1 cellular context compared by ENCODE assay signal in genomic region chr13:77026255-77026782, GRCh38.
A peak's percentile ranks its signal among the peaks of the same experiment; 100 is the strongest.
TF ChIP-seq lines count a peak whose summit lies in the region.

No MANE protein-coding gene starts in this region.

TF ChIP-seq in K562, 482 proteins besides CTCF, POLR2A, EP300 and RAD21 (continued from another document and continues in another):
- TF ChIP-seq HBP1 (CRISPR knock-in tag; IDR thresholded peaks at IDR 0.05) = no peak
- no peak for TF ChIP-seq SMAD4 (CRISPR knock-in tag; conservative IDR thresholded peaks at IDR 0.05)
- peak; percentile 81; the same call in 1 of the 2 replicates for TF ChIP-seq KLF13 (tag; IDR thresholded peaks at IDR 0.05; ENCODE audit: borderline replicate concordance, low read depth)
- no peak for TF ChIP-seq ZNF583 (CRISPR knock-in tag; IDR thresholded peaks at IDR 0.05)
- no peak for TF ChIP-seq THRA (IDR thresholded peaks at IDR 0.05)
- no peak for TF ChIP-seq U2AF2 (optimal IDR thresholded peaks at IDR 0.05; ENCODE audit: low read depth, low read length)
- no peak for TF ChIP-seq ZNF23 (CRISPR knock-in tag; IDR thresholded peaks at IDR 0.05)
- TF ChIP-seq HDGF (IDR thresholded peaks at IDR 0.05) = no peak
- no peak for TF ChIP-seq ZNF586 (CRISPR knock-in tag; conservative IDR thresholded peaks at IDR 0.05)
- TF ChIP-seq SAP30 (IDR thresholded peaks at IDR 0.05; ENCODE audit: borderline replicate concordance, insufficient read depth, low read depth, low read length, poor library complexity, severe bottlenecking) = peak; percentile 88
- peak; percentile 29 for TF ChIP-seq PCBP1 (IDR thresholded peaks at IDR 0.05; ENCODE audit: low read depth, low read length, poor library complexity, severe bottlenecking)
- no peak for TF ChIP-seq MBD2 (IDR thresholded peaks at IDR 0.05; ENCODE audit: borderline replicate concordance, low read depth)
- no peak for TF ChIP-seq MTF1 (CRISPR knock-in tag; IDR thresholded peaks at IDR 0.05; ENCODE audit: borderline replicate concordance)
- no peak for TF ChIP-seq MYNN (IDR thresholded peaks at IDR 0.05)
- TF ChIP-seq MYNN (CRISPR knock-in tag; IDR thresholded peaks at IDR 0.05) = no peak
- no peak for TF ChIP-seq ZNF217 (CRISPR knock-in tag; IDR thresholded peaks at IDR 0.05)
- no peak for TF ChIP-seq FOXP1 (CRISPR knock-in tag; IDR thresholded peaks at IDR 0.05)
- TF ChIP-seq TCF7 (IDR thresholded peaks at IDR 0.05; ENCODE audit: borderline replicate concordance) = no peak
- TF ChIP-seq GMEB1 (CRISPR knock-in tag; IDR thresholded peaks at IDR 0.05) = 0 out of 2 replicates have a peak, but pooled peaks have one; percentile 7
- no peak for TF ChIP-seq ZBTB43 (CRISPR knock-in tag; IDR thresholded peaks at IDR 0.05)
- no peak for TF ChIP-seq ZBTB1 (CRISPR knock-in tag; IDR thresholded peaks at IDR 0.05; ENCODE audit: borderline replicate concordance, low read depth)
- no peak for TF ChIP-seq ATF4 (CRISPR knock-in tag; IDR thresholded peaks at IDR 0.05)
- TF ChIP-seq FIP1L1 (IDR thresholded peaks at IDR 0.05; ENCODE audit: low read depth, low read length, poor library complexity, severe bottlenecking) = peak; percentile 18
- no peak for TF ChIP-seq RBM34 (IDR thresholded peaks at IDR 0.05; ENCODE audit: borderline replicate concordance, insufficient read depth, low read length)
- no peak for TF ChIP-seq ZBTB12 (CRISPR knock-in tag; IDR thresholded peaks at IDR 0.05)
- peak; percentile 57; the same call in 1 of the 2 replicates for TF ChIP-seq CXXC5 (CRISPR knock-in tag; IDR thresholded peaks at IDR 0.05)
- TF ChIP-seq MCM2 (IDR thresholded peaks at IDR 0.05; ENCODE audit: low read depth) = no peak
- TF ChIP-seq CBX1 (IDR thresholded peaks at IDR 0.05; ENCODE audit: low read depth) = no peak
- no peak for TF ChIP-seq CREB5 (CRISPR knock-in tag; IDR thresholded peaks at IDR 0.05)
- TF ChIP-seq ZNF354B (CRISPR knock-in tag; IDR thresholded peaks at IDR 0.05) = no peak
- no peak for TF ChIP-seq RFX5 (IDR thresholded peaks at IDR 0.05; ENCODE audit: low read depth, low read length)
- no peak for TF ChIP-seq CSDE1 (IDR thresholded peaks at IDR 0.05)
- TF ChIP-seq FOXP4 (CRISPR knock-in tag; IDR thresholded peaks at IDR 0.05; ENCODE audit: borderline replicate concordance) = no peak
- no peak for TF ChIP-seq ZNF384 (IDR thresholded peaks at IDR 0.05; ENCODE audit: low read depth, low read length)
- no peak for TF ChIP-seq SMC3 (conservative IDR thresholded peaks at IDR 0.05; ENCODE audit: insufficient read depth, low read depth, low read length)
- TF ChIP-seq STAG1 (CRISPR knock-in tag; IDR thresholded peaks at IDR 0.05; ENCODE audit: borderline replicate concordance) = no peak
- TF ChIP-seq MEF2A (IDR thresholded peaks at IDR 0.05; ENCODE audit: control insufficient read depth, low read depth, low read length) = no peak
- TF ChIP-seq VEZF1 (CRISPR knock-in tag; IDR thresholded peaks at IDR 0.05) = peak; percentile 96
- TF ChIP-seq CC2D1A (IDR thresholded peaks at IDR 0.05) = no peak
- no peak for TF ChIP-seq ZBTB49 (CRISPR knock-in tag; IDR thresholded peaks at IDR 0.05; ENCODE audit: borderline replicate concordance)
- TF ChIP-seq HNRNPK (IDR thresholded peaks at IDR 0.05; ENCODE audit: low read depth, low read length, poor library complexity, severe bottlenecking) = peak; percentile 29
- TF ChIP-seq TFE3 (CRISPR knock-in tag; IDR thresholded peaks at IDR 0.05) = no peak
- TF ChIP-seq ETS1 (conservative IDR thresholded peaks at IDR 0.05; ENCODE audit: control insufficient read depth, low read depth, low read length) = no peak; the same call in 1 of the 2 replicates
- no peak for TF ChIP-seq ZNF764 (CRISPR knock-in tag; IDR thresholded peaks at IDR 0.05; ENCODE audit: low read depth)
